ENCODE assay signal across 1 cellular context in the genomic region with DNA sequence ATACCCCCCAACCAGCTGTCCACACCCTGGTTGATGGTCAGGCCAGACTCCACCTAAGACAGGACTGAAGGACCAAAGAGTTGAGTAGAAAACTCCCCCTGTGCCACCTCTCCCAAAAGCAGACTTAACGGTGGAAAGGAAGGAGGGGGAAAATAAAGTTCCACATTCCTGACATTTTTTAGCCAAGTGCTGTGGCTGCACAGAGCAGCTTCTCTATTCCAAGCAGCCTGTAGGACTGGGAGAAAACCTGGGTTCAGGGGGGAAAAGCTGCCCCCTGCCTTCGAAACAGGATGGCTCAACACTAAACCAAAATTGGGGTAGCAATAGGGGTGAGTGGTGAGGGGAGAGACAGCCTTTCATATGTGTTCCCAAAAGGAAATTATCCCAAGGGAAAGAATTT.
TF ChIP-seq lines count a peak whose summit lies in the region.

No MANE protein-coding gene starts in this region.

TF ChIP-seq in endothelial cell of umbilical vein, 7 proteins besides CTCF, POLR2A, EP300 and RAD21 (continued from another document):
- TF ChIP-seq, protein P1, sequence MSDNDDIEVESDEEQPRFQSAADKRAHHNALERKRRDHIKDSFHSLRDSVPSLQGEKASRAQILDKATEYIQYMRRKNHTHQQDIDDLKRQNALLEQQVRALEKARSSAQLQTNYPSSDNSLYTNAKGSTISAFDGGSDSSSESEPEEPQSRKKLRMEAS (IDR thresholded peaks at IDR 0.05; ENCODE audit: insufficient read depth, insufficient read length): no peak
- no peak for TF ChIP-seq FOS (IDR thresholded peaks at IDR 0.05; ENCODE audit: borderline replicate concordance, insufficient read depth, low read length)
- TF ChIP-seq POLR2AphosphoS5 (IDR thresholded peaks at IDR 0.05; ENCODE audit: insufficient read depth, low read depth, low read length): no peak
- TF ChIP-seq EZH2 (IDR thresholded peaks at IDR 0.05; ENCODE audit: borderline replicate concordance, low read depth, low read length, severe bottlenecking): no peak
